ENCODE assay signal across 10 cellular contexts in genomic region chr10:33132626-33133025, GRCh38.
DNase-seq lines count a peak whose midpoint lies in the region; ATAC-seq, FAIRE-seq and TF ChIP-seq lines count a peak whose summit lies in the region.
"Had no signal": no experiment of that assay in that cellular context is flagged by ENCODE, and none has a peak within 500 bp of the region (broad histone marks: within the 10 kb centered on the region; RNA-seq: fewer than 3 reads in every experiment).

No MANE protein-coding gene starts in this region.

- peak; percentile 31 for ATAC-seq in HG03432 (IDR thresholded peaks at IDR 0.05; ENCODE audit: unreplicated experiment)
- ATAC-seq in activated CD8-positive, alpha-beta T cell treated with anti-CD3 and anti-CD28 coated beads, Interleukin-2, amount 10 ng/mL, durations not matched to agents 7 days and 5 days = peak; percentile 18
- peak; percentile 83 for ATAC-seq in HepG2
- no peak for ATAC-seq in GM21390 (IDR thresholded peaks at IDR 0.05; ENCODE audit: unreplicated experiment)

- H3K4me3 ChIP-seq in HepG2 (replicated peaks in 1 of 3; ENCODE audit: insufficient read depth in 1 of 3, low read depth in 2 of 3, low read length in 3 of 3) = no peak overlapping the region
- H3K4me3 ChIP-seq: cardiac muscle cell, SJCRH30 had no signal

- H3K79me2 ChIP-seq in HepG2 (ENCODE audit: insufficient read depth, low read length) = no peaks in the 10 kb centered on the region

- H3K4me1 Mint-ChIP-seq in activated CD8-positive, alpha-beta T cell treated with anti-CD3 and anti-CD28 coated beads, Interleukin-2, amount 10 ng/mL, durations not matched to agents 7 days and 5 days (ENCODE audit: low read depth) = peaks cover 55% of the 10 kb centered on the region

- CTCF ChIA-PET in activated CD8-positive, alpha-beta T cell treated with anti-CD3 and anti-CD28 coated beads, Interleukin-2, amount 10 ng/mL, durations not matched to agents 7 days and 5 days (lab: Charles Lee) = interaction anchor here (1.3 to 3.7 kb wide), 4 partner anchors 16 to 123 kb away, joined by 3 to 19 read pairs (median 10); no protein-coding TSS in a partner anchor
- CTCF ChIA-PET in HepG2 (lab: Yijun Ruan, JAX; ENCODE audit: low intra/inter-chr PET ratio, low total read pairs) = no interaction called here

- TF ChIP-seq EP300 in HepG2 (IDR thresholded peaks at IDR 0.05; ENCODE audit: low read depth in 2 of 2, low read length in 2 of 2) (no peak), HepG2 (CRISPR knock-in tag; IDR thresholded peaks at IDR 0.05; ENCODE audit: borderline replicate concordance) (no peak)

- TF ChIP-seq RAD21 in HepG2 (CRISPR knock-in tag; IDR thresholded peaks at IDR 0.05) = no peak

- no peaks in the 10 kb centered on the region for H3K27me3 Mint-ChIP-seq in activated CD8-positive, alpha-beta T cell treated with anti-CD3 and anti-CD28 coated beads, Interleukin-2, amount 10 ng/mL, durations not matched to agents 7 days and 5 days (ENCODE audit: low read depth)

- H3K9me3 Mint-ChIP-seq in activated CD8-positive, alpha-beta T cell treated with anti-CD3 and anti-CD28 coated beads, Interleukin-2, amount 10 ng/mL, durations not matched to agents 7 days and 5 days (ENCODE audit: insufficient read depth) = no peaks in the 10 kb centered on the region

- H2AFZ ChIP-seq in HepG2 (ENCODE audit: low read length) = no peak overlapping the region

- H3K9me3 ChIP-seq in HepG2 (ENCODE audit: low read length) = no peaks in the 10 kb centered on the region
- H3K9me3 ChIP-seq: SJCRH30 had no signal

- no peak overlapping the region for H3K4me3 Mint-ChIP-seq in activated CD8-positive, alpha-beta T cell treated with anti-CD3 and anti-CD28 coated beads, Interleukin-2, amount 10 ng/mL, durations not matched to agents 7 days and 5 days

- peaks cover 0 to 7% of the 10 kb centered on the region in 2 experiments; a peak in 3 of 5 replicates for H3K27me3 ChIP-seq in HepG2 (ENCODE audit: control insufficient read depth in 1 of 2, insufficient read depth in 2 of 2, low read length in 2 of 2)
- H3K27me3 ChIP-seq: cardiac muscle cell, SJCRH30 had no signal

- no peak overlapping the region for H3K9ac ChIP-seq in HepG2 (ENCODE audit: insufficient read depth, low read depth, low read length)

- no peaks in the 10 kb centered on the region for H3K36me3 Mint-ChIP-seq in activated CD8-positive, alpha-beta T cell treated with anti-CD3 and anti-CD28 coated beads, Interleukin-2, amount 10 ng/mL, durations not matched to agents 7 days and 5 days (ENCODE audit: low read depth)

- no peak overlapping the region for H3K27ac Mint-ChIP-seq in activated CD8-positive, alpha-beta T cell treated with anti-CD3 and anti-CD28 coated beads, Interleukin-2, amount 10 ng/mL, durations not matched to agents 7 days and 5 days

- H3K4me1 ChIP-seq in HepG2 (ENCODE audit: insufficient read depth, low read length) = peaks cover 9% of the 10 kb centered on the region

- in situ Hi-C loops in HepG2 (cut with HindIII; ENCODE audit: extremely low pct_ligation_motif_present, low pct_unique_long_range_greater_than_20kb) = no loop called here

- H4K20me1 ChIP-seq in HepG2 (ENCODE audit: insufficient read depth, low read length) = no peaks in the 10 kb centered on the region

- no peak for FAIRE-seq in HepG2 (lab: Jason Lieb, UNC)

- intact Hi-C loops in HepG2 (cut with micrococcal nuclease; ENCODE audit: unreplicated experiment) = no loop called here

- no peak overlapping the region for H3K27ac ChIP-seq in HepG2 (ENCODE audit: extremely low read length, insufficient read depth, low read length)
- H3K27ac ChIP-seq: cardiac muscle cell, SJCRH30 had no signal

- no peaks in the 10 kb centered on the region for H3K36me3 ChIP-seq in HepG2 (replicated peaks in 1 of 2; ENCODE audit: control insufficient read depth in 1 of 2, insufficient read depth in 2 of 2, low read length in 2 of 2)
- H3K36me3 ChIP-seq: cardiac muscle cell, SJCRH30 had no signal

- 17% methylated on average over 1 of the region's 1 CpG for WGBS in HepG2 (ENCODE audit: low lambda C conversion rate)

- TF ChIP-seq CTCF in GM12874 (IDR thresholded peaks at IDR 0.05; ENCODE audit: insufficient read depth, low read depth, low read length) = 0 out of 2 replicates have a peak, but pooled peaks have one; percentile 16
- TF ChIP-seq CTCF in HepG2 (CRISPR knock-in tag; IDR thresholded peaks at IDR 0.05) = peak; percentile 55

- H3K4me2 ChIP-seq in HepG2 (ENCODE audit: low read depth, low read length) = no peak overlapping the region

- DNase-seq in activated CD8-positive, alpha-beta T cell treated with anti-CD3 and anti-CD28 coated beads, Interleukin-2, amount 10 ng/mL, durations not matched to agents 7 days and 5 days = peak; percentile 38
- DNase-seq in HepG2 (ENCODE audit: low spot score) (no peak), NCI-H774 (lab: John Stamatoyannopoulos, UW) (no peak), NCI-H510A treated with DMSO at 0.1 percent for 48 hours (lab: John Stamatoyannopoulos, UW) (no peak), ureter (ENCODE audit: low spot score) (no peak)

- POLR2A ChIA-PET in activated CD8-positive, alpha-beta T cell treated with anti-CD3 and anti-CD28 coated beads, Interleukin-2, amount 10 ng/mL, durations not matched to agents 7 days and 5 days (lab: Charles Lee) = no interaction called here
- POLR2A ChIA-PET in HepG2 (lab: Yijun Ruan, JAX) = no interaction called here

- TF ChIP-seq POLR2A in HepG2 (IDR thresholded peaks at IDR 0.05; ENCODE audit: insufficient read depth in 1 of 2, low read depth in 2 of 2, low read length in 2 of 2) = no peak

- BruUV-seq in HepG2 (replicated peaks; lab: Mats Ljungman, UMichigan) = no TSS peak

TF ChIP-seq in HepG2, 621 proteins besides CTCF, POLR2A, EP300 and RAD21:
- TF ChIP-seq STAG1 (CRISPR knock-in tag; IDR thresholded peaks at IDR 0.05) (peak; percentile 57), ZNF20 (CRISPR knock-in tag; IDR thresholded peaks at IDR 0.05) (no peak), SMC3 (IDR thresholded peaks at IDR 0.05; ENCODE audit: low read length) (peak; percentile 30; the same call in 1 of the 2 replicates)
